ENCODE assay signal across 25 cellular contexts in the genomic region with DNA sequence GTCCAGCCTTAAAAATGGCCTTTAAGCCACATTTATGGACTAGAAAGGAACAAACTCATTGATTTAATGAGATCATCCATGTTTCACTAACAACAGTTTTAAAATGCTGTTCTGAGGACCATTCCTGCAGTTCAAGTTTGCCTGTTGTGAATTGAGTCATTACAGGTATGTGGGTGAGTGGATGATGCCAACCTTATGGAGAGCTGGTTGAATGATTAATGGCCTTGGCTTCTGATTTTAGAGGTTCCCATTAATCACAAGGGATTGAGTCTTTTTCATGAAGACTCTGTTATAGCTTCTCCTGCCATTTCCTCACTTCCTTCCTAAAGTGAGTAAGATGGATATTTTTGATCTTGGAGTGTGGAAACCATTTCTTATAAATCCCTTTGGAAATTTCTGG.
"Had no signal": no experiment of that assay in that cellular context is flagged by ENCODE, and none has a peak within 500 bp of the region (broad histone marks: within the 10 kb centered on the region; RNA-seq: fewer than 3 reads in every experiment).

No MANE protein-coding gene starts in this region.

- H3K36me3 ChIP-seq: ascending aorta, brain microvascular endothelial cell, gastrocnemius medialis, left lung, spleen, tibial nerve, WERI-Rb-1 had no signal

- H3K4me1 ChIP-seq: ascending aorta, left lung, spleen, tibial nerve had no signal

- H3K9me3 ChIP-seq: ascending aorta, gastrocnemius medialis, left lung, mucosa of descending colon, spleen, tibial nerve had no signal

- H3K4me3 ChIP-seq: ascending aorta, gastrocnemius medialis, left lung, lung, mucosa of descending colon, spleen, tibial nerve had no signal

- ATAC-seq: activated CD4-positive, CD25-positive, alpha-beta regulatory T cell treated with anti-CD3 and anti-CD28 coated beads, Interleukin-2, amount 50 U/mL, for 24 hours; gastrocnemius medialis; left lung; mucosa of descending colon; natural killer cell treated with Interleukin-12 subunit alpha and Interleukin-12 subunit beta and Interleukin-15 and Interleukin-18, amount 100 ng/mL, for 72 hours; right cardiac atrium; T-helper 17 cell had no signal

- H3K27me3 ChIP-seq: ascending aorta, brain microvascular endothelial cell, gastrocnemius medialis, left lung, spleen, tibial nerve had no signal

- H3K27ac ChIP-seq: ascending aorta, brain microvascular endothelial cell, gastrocnemius medialis, left lung, spleen, tibial nerve, WERI-Rb-1 had no signal

- FAIRE-seq: endothelial cell of umbilical vein had no signal

- DNase-seq: activated CD4-positive, alpha-beta T cell treated with anti-CD3 and anti-CD28 coated beads for 48 hours; activated CD4-positive, alpha-beta T cell treated with anti-CD3 and anti-CD28 coated beads, Interleukin-2, amount 50 U/mL, for 48 hours; activated CD8-positive, alpha-beta memory T cell treated with anti-CD3 and anti-CD28 coated beads for 24 hours; activated gamma-delta T cell; activated naive CD4-positive, alpha-beta T cell treated with anti-CD3 and anti-CD28 coated beads, Interleukin-2, amount 10 ng/mL, durations not matched to agents 7 days and 5 days; activated naive CD8-positive, alpha-beta T cell treated with anti-CD3 and anti-CD28 coated beads, Interleukin-2, amount 10 ng/mL, durations not matched to agents 7 days and 5 days; activated T-cell treated with anti-CD3 and anti-CD28 coated beads, Interleukin-2, amount 50 U/mL, for 1 hour; brain microvascular endothelial cell; central memory CD4-positive, alpha-beta T cell; gastrocnemius medialis; glutamatergic neuron; left lung; mucosa of descending colon; right cardiac atrium; spleen; stimulated activated naive CD4-positive, alpha-beta T cell treated with Interleukin-2 at 50 U/mL for 16 hours; T-helper 17 cell; T1000; WERI-Rb-1 had no signal
